ENCODE assay signal across 1 cellular context in the genomic region with DNA sequence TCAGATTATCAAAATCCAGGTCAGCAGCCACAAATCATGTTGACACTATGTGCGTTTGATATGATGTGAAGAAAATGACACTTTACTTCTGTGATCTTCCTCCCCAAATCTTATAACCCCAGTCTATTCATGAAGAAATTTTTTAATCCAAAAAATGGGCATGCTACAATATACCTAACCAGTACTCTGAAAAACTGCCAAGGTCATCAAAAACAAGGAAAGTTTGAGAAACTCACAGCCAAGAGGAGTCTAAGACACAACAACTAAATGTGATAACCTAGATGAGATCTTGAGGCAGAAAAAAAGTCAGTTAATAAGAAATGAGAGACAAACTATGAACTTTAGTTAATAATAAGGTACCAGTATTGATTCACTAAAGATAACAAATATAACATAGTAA.
TF ChIP-seq lines count a peak whose summit lies in the region.

No MANE protein-coding gene starts in this region.

TF ChIP-seq in HepG2, 621 proteins besides CTCF, POLR2A, EP300 and RAD21 (continued from another document):
- TF ChIP-seq, protein P1, sequence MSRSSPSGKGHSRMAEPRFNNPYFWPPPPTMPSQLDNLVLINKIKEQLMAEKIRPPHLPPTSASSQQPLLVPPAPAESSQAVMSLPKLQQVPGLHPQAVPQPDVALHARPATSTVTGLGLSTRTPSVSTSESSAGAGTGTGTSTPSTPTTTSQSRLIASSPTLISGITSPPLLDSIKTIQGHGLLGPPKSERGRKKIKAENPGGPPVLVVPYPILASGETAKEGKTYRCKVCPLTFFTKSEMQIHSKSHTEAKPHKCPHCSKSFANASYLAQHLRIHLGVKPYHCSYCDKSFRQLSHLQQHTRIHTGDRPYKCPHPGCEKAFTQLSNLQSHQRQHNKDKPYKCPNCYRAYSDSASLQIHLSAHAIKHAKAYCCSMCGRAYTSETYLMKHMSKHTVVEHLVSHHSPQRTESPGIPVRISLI (CRISPR knock-in tag; IDR thresholded peaks at IDR 0.05; ENCODE audit: borderline replicate concordance) = no peak
- TF ChIP-seq ZBTB7A (CRISPR knock-in tag; IDR thresholded peaks at IDR 0.05) (no peak), SP4 (CRISPR knock-in tag; IDR thresholded peaks at IDR 0.05) (no peak), HIVEP1 (CRISPR knock-in tag; IDR thresholded peaks at IDR 0.05) (no peak), MAFK (conservative IDR thresholded peaks at IDR 0.05 in 1 of 2, IDR thresholded peaks at IDR 0.05 in 1 of 2; ENCODE audit: low read length in 2 of 2) (peak; percentile 82 to 88), FOXK2 (IDR thresholded peaks at IDR 0.05) (no peak), ZFAT (CRISPR knock-in tag; conservative IDR thresholded peaks at IDR 0.05) (no peak), MAFF (IDR thresholded peaks at IDR 0.05; ENCODE audit: low read depth, low read length) (peak; percentile 81)
- TF ChIP-seq, protein P2, sequence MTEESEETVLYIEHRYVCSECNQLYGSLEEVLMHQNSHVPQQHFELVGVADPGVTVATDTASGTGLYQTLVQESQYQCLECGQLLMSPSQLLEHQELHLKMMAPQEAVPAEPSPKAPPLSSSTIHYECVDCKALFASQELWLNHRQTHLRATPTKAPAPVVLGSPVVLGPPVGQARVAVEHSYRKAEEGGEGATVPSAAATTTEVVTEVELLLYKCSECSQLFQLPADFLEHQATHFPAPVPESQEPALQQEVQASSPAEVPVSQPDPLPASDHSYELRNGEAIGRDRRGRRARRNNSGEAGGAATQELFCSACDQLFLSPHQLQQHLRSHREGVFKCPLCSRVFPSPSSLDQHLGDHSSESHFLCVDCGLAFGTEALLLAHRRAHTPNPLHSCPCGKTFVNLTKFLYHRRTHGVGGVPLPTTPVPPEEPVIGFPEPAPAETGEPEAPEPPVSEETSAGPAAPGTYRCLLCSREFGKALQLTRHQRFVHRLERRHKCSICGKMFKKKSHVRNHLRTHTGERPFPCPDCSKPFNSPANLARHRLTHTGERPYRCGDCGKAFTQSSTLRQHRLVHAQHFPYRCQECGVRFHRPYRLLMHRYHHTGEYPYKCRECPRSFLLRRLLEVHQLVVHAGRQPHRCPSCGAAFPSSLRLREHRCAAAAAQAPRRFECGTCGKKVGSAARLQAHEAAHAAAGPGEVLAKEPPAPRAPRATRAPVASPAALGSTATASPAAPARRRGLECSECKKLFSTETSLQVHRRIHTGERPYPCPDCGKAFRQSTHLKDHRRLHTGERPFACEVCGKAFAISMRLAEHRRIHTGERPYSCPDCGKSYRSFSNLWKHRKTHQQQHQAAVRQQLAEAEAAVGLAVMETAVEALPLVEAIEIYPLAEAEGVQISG (CRISPR knock-in tag; IDR thresholded peaks at IDR 0.05) = no peak
- TF ChIP-seq, protein P3, sequence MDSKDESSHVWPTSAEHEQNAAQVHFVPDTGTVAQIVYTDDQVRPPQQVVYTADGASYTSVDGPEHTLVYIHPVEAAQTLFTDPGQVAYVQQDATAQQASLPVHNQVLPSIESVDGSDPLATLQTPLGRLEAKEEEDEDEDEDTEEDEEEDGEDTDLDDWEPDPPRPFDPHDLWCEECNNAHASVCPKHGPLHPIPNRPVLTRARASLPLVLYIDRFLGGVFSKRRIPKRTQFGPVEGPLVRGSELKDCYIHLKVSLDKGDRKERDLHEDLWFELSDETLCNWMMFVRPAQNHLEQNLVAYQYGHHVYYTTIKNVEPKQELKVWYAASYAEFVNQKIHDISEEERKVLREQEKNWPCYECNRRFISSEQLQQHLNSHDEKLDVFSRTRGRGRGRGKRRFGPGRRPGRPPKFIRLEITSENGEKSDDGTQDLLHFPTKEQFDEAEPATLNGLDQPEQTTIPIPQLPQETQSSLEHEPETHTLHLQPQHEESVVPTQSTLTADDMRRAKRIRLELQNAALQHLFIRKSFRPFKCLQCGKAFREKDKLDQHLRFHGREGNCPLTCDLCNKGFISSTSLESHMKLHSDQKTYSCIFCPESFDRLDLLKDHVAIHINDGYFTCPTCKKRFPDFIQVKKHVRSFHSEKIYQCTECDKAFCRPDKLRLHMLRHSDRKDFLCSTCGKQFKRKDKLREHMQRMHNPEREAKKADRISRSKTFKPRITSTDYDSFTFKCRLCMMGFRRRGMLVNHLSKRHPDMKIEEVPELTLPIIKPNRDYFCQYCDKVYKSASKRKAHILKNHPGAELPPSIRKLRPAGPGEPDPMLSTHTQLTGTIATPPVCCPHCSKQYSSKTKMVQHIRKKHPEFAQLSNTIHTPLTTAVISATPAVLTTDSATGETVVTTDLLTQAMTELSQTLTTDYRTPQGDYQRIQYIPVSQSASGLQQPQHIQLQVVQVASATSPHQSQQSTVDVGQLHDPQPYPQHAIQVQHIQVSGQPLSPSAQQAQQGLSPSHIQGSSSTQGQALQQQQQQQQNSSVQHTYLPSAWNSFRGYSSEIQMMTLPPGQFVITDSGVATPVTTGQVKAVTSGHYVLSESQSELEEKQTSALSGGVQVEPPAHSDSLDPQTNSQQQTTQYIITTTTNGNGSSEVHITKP (CRISPR knock-in tag; IDR thresholded peaks at IDR 0.05; ENCODE audit: low read depth) = no peak
- TF ChIP-seq, protein P4, sequence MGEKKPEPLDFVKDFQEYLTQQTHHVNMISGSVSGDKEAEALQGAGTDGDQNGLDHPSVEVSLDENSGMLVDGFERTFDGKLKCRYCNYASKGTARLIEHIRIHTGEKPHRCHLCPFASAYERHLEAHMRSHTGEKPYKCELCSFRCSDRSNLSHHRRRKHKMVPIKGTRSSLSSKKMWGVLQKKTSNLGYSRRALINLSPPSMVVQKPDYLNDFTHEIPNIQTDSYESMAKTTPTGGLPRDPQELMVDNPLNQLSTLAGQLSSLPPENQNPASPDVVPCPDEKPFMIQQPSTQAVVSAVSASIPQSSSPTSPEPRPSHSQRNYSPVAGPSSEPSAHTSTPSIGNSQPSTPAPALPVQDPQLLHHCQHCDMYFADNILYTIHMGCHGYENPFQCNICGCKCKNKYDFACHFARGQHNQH (CRISPR knock-in tag; IDR thresholded peaks at IDR 0.05) = no peak
- TF ChIP-seq, protein P5, sequence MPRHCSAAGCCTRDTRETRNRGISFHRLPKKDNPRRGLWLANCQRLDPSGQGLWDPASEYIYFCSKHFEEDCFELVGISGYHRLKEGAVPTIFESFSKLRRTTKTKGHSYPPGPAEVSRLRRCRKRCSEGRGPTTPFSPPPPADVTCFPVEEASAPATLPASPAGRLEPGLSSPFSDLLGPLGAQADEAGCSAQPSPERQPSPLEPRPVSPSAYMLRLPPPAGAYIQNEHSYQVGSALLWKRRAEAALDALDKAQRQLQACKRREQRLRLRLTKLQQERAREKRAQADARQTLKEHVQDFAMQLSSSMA (CRISPR knock-in tag; IDR thresholded peaks at IDR 0.05) = no peak
